Comparison of ENCODE assay signal across 1 cellular context in the genomic region with DNA sequence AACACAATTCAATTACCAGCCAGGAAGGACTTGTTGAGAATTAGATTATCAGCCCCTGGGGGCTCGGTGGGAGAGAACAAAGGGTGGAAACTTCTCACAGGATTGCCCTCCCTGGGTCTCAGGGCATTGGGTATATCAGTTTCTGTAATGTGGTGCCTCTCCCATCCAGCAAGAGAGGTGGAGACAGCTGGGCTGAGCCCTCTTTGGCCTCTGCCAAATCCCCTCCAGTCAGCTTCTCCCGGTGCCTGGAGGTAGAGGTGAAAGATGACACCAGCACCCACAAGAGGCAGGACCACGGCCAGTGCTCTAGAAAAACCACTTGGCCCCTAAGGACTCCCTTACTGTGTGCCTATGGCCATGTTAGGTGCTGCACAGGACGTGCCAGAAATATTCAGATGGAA.
A peak's percentile ranks its signal among the peaks of the same experiment; 100 is the strongest.
TF ChIP-seq lines count a peak whose summit lies in the region.

No MANE protein-coding gene starts in this region.

TF ChIP-seq in GM23338, 12 proteins besides CTCF, POLR2A, EP300 and RAD21 (continued from another document):
- TF ChIP-seq, protein P1, sequence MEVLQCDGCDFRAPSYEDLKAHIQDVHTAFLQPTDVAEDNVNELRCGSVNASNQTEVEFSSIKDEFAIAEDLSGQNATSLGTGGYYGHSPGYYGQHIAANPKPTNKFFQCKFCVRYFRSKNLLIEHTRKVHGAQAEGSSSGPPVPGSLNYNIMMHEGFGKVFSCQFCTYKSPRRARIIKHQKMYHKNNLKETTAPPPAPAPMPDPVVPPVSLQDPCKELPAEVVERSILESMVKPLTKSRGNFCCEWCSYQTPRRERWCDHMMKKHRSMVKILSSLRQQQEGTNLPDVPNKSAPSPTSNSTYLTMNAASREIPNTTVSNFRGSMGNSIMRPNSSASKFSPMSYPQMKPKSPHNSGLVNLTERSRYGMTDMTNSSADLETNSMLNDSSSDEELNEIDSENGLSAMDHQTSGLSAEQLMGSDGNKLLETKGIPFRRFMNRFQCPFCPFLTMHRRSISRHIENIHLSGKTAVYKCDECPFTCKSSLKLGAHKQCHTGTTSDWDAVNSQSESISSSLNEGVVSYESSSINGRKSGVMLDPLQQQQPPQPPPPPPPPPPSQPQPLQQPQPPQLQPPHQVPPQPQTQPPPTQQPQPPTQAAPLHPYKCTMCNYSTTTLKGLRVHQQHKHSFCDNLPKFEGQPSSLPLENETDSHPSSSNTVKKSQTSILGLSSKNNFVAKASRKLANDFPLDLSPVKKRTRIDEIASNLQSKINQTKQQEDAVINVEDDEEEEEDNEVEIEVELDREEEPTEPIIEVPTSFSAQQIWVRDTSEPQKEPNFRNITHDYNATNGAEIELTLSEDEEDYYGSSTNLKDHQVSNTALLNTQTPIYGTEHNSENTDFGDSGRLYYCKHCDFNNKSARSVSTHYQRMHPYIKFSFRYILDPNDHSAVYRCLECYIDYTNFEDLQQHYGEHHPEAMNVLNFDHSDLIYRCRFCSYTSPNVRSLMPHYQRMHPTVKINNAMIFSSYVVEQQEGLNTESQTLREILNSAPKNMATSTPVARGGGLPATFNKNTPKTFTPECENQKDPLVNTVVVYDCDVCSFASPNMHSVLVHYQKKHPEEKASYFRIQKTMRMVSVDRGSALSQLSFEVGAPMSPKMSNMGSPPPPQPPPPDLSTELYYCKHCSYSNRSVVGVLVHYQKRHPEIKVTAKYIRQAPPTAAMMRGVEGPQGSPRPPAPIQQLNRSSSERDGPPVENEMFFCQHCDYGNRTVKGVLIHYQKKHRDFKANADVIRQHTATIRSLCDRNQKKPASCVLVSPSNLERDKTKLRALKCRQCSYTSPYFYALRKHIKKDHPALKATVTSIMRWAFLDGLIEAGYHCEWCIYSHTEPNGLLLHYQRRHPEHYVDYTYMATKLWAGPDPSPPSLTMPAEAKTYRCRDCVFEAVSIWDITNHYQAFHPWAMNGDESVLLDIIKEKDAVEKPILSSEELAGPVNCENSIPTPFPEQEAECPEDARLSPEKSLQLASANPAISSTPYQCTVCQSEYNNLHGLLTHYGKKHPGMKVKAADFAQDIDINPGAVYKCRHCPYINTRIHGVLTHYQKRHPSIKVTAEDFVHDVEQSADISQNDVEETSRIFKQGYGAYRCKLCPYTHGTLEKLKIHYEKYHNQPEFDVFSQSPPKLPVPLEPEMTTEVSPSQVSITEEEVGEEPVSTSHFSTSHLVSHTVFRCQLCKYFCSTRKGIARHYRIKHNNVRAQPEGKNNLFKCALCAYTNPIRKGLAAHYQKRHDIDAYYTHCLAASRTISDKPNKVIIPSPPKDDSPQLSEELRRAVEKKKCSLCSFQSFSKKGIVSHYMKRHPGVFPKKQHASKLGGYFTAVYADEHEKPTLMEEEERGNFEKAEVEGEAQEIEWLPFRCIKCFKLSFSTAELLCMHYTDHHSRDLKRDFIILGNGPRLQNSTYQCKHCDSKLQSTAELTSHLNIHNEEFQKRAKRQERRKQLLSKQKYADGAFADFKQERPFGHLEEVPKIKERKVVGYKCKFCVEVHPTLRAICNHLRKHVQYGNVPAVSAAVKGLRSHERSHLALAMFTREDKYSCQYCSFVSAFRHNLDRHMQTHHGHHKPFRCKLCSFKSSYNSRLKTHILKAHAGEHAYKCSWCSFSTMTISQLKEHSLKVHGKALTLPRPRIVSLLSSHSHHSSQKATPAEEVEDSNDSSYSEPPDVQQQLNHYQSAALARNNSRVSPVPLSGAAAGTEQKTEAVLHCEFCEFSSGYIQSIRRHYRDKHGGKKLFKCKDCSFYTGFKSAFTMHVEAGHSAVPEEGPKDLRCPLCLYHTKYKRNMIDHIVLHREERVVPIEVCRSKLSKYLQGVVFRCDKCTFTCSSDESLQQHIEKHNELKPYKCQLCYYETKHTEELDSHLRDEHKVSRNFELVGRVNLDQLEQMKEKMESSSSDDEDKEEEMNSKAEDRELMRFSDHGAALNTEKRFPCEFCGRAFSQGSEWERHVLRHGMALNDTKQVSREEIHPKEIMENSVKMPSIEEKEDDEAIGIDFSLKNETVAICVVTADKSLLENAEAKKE (CRISPR knock-in tag; IDR thresholded peaks at IDR 0.05) = peak; percentile 58; the same call in 1 of the 2 replicates
- TF ChIP-seq ZNF114 (CRISPR knock-in tag; IDR thresholded peaks at IDR 0.05) (no peak), STAT1 (IDR thresholded peaks at IDR 0.05; ENCODE audit: unreplicated experiment) (no peak), NANOG (IDR thresholded peaks at IDR 0.05; ENCODE audit: borderline replicate concordance) (no peak), EZH2 (IDR thresholded peaks at IDR 0.05; ENCODE audit: low read depth, unreplicated experiment) (no peak)
- TF ChIP-seq, protein P2, sequence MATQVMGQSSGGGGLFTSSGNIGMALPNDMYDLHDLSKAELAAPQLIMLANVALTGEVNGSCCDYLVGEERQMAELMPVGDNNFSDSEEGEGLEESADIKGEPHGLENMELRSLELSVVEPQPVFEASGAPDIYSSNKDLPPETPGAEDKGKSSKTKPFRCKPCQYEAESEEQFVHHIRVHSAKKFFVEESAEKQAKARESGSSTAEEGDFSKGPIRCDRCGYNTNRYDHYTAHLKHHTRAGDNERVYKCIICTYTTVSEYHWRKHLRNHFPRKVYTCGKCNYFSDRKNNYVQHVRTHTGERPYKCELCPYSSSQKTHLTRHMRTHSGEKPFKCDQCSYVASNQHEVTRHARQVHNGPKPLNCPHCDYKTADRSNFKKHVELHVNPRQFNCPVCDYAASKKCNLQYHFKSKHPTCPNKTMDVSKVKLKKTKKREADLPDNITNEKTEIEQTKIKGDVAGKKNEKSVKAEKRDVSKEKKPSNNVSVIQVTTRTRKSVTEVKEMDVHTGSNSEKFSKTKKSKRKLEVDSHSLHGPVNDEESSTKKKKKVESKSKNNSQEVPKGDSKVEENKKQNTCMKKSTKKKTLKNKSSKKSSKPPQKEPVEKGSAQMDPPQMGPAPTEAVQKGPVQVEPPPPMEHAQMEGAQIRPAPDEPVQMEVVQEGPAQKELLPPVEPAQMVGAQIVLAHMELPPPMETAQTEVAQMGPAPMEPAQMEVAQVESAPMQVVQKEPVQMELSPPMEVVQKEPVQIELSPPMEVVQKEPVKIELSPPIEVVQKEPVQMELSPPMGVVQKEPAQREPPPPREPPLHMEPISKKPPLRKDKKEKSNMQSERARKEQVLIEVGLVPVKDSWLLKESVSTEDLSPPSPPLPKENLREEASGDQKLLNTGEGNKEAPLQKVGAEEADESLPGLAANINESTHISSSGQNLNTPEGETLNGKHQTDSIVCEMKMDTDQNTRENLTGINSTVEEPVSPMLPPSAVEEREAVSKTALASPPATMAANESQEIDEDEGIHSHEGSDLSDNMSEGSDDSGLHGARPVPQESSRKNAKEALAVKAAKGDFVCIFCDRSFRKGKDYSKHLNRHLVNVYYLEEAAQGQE (IDR thresholded peaks at IDR 0.05; ENCODE audit: unreplicated experiment) = peak; percentile 78
